In the genomic region with DNA sequence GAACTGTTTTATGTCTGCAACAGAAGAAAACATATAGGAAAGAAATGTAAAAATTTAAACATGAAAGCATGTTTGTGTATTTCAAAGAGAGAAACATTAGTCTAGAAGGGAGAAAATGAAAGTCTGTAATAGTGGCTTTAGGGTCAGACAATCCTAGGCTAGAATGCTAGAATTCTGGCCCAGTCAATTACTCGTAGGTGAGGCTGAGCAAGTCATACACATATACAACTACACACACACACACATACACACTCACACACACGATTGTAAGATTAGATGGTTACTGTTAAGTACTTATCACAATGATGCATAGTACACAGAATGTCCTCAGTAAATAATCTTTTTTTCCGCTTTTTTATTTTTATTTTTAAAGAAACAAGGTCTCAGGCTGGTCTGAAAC, we compare ENCODE assay signal across 24 cellular contexts. TPM values are rescaled to one million over a fixed set of nuclear protein-coding genes. Genes with fewer than 3 reads are reported as not detected.
A peak's percentile ranks its signal among the peaks of the same experiment; 100 is the strongest.
DNase-seq lines count a peak whose midpoint lies in the region; ATAC-seq and TF ChIP-seq lines count a peak whose summit lies in the region.
"Had no signal": no experiment of that assay in that cellular context is flagged by ENCODE, and none has a peak within 500 bp of the region (broad histone marks: within the 10 kb centered on the region; RNA-seq: fewer than 3 reads in every experiment).

No MANE protein-coding gene starts in this region.

- no peak for ATAC-seq in CD8-positive, alpha-beta T cell
- ATAC-seq in IMR-90 (ENCODE audit: low read depth), result peak; percentile 41
- no peak for ATAC-seq in natural killer cell
- ATAC-seq in GM18868 (IDR thresholded peaks at IDR 0.05; ENCODE audit: unreplicated experiment), result no peak
- no peak for ATAC-seq in HG03175 (IDR thresholded peaks at IDR 0.05; ENCODE audit: unreplicated experiment)
- ATAC-seq: left ventricle myocardium superior, WTC11 had no signal

- H4K8ac ChIP-seq in IMR-90 (ENCODE audit: low read depth in 2 of 2, low read length in 2 of 2), result no peak overlapping the region

- no peak overlapping the region for H3K23ac ChIP-seq in IMR-90 (ENCODE audit: low read depth, low read length)

- POLR2A ChIA-PET in CD8-positive, alpha-beta T cell (lab: Charles Lee), result interaction anchor here (0.9 to 4.5 kb wide), 4 partner anchors 11 to 187 kb away, joined by 3 to 47 read pairs (median 3); a partner anchor contains a TSS
- POLR2A ChIA-PET in IMR-90 (lab: Charles Lee; ENCODE audit: unreplicated experiment), result no interaction called here

- peaks cover 3% of the 10 kb centered on the region for H3K36me3 Mint-ChIP-seq in CD8-positive, alpha-beta T cell
- H3K36me3 Mint-ChIP-seq in natural killer cell, result no peaks in the 10 kb centered on the region
- no peaks in the 10 kb centered on the region for H3K36me3 Mint-ChIP-seq in progenitor cell of endocrine pancreas (ENCODE audit: insufficient read depth)
- H3K36me3 Mint-ChIP-seq: activated CD4-positive, alpha-beta memory T cell treated with anti-CD3 and anti-CD28 coated beads for 36 hours; WTC11 had no signal

- no peak overlapping the region for H3K56ac ChIP-seq in IMR-90 (ENCODE audit: extremely low read depth, insufficient read depth, low read length)

- no peak overlapping the region for H3K4ac ChIP-seq in IMR-90 (ENCODE audit: low read depth, low read length)

- H2BK120ac ChIP-seq in IMR-90 (ENCODE audit: low read depth, low read length), result no peak overlapping the region

- H3K79me1 ChIP-seq in IMR-90 (ENCODE audit: low read depth in 1 of 2, low read length in 2 of 2), result no peaks in the 10 kb centered on the region

- H3K9ac ChIP-seq in IMR-90 (ENCODE audit: low read depth, low read length), result no peak overlapping the region
- H3K9ac ChIP-seq in adipocyte (ENCODE audit: low read length), result peak overlapping the region; percentile 16

- whole genome bisulfite sequencing in IMR-90 (ENCODE audit: extremely low coverage in 2 of 2, insufficient read length in 1 of 2), 2 experiments, result no CpG with 5 or more reads among the region's 3 CpGs

- no peak for TF ChIP-seq POLR2A in IMR-90 (IDR thresholded peaks at IDR 0.05; ENCODE audit: low read depth, low read length)

- no peak for TF ChIP-seq RAD21 in IMR-90 (IDR thresholded peaks at IDR 0.05; ENCODE audit: low read length)

- intact Hi-C loops in CD8-positive, alpha-beta T cell (cut with DNase I, micrococcal nuclease), result loop anchor here (5.0 to 10.0 kb wide), 2 partner anchors 47 to 76 kb away; a partner anchor contains a TSS
- intact Hi-C loops in IMR-90 (cut with micrococcal nuclease) (no loop called here), natural killer cell (cut with micrococcal nuclease) (no loop called here)

- H3K4me1 Mint-ChIP-seq in CD8-positive, alpha-beta T cell (ENCODE audit: low read depth), result peaks cover 75% of the 10 kb centered on the region
- H3K4me1 Mint-ChIP-seq in natural killer cell, result peaks cover 36 to 37% of the 10 kb centered on the region in 2 donors
- peaks cover 8% of the 10 kb centered on the region for H3K4me1 Mint-ChIP-seq in progenitor cell of endocrine pancreas (ENCODE audit: low read depth)
- H3K4me1 Mint-ChIP-seq: WTC11 had no signal

- peaks cover 62% of the 10 kb centered on the region for H3K4me1 ChIP-seq in CD8-positive, alpha-beta T cell (ENCODE audit: insufficient read depth, low read length)
- peaks cover 14% of the 10 kb centered on the region for H3K4me1 ChIP-seq in IMR-90 (ENCODE audit: control insufficient read depth, insufficient read depth, low read length)
- H3K4me1 ChIP-seq in adipocyte (ENCODE audit: control insufficient read depth, insufficient read depth, low read length), result peaks cover 60% of the 10 kb centered on the region

- H2AK9ac ChIP-seq in IMR-90 (replicated peaks; ENCODE audit: low read depth, low read length, poor library complexity), result no peak overlapping the region

- H3K27me3 ChIP-seq in CD8-positive, alpha-beta T cell (ENCODE audit: insufficient read depth, low read length), result no peaks in the 10 kb centered on the region
- H3K27me3 ChIP-seq in IMR-90 (ENCODE audit: control insufficient read depth, insufficient read depth, low read length), result peaks cover 4% of the 10 kb centered on the region
- H3K27me3 ChIP-seq in adipocyte (replicated peaks; ENCODE audit: control insufficient read depth, insufficient read depth, low read length), result no peaks in the 10 kb centered on the region
- H3K27me3 ChIP-seq: transverse colon had no signal

- H3K4me3 ChIP-seq in CD8-positive, alpha-beta T cell (ENCODE audit: low read depth, low read length), result no peak overlapping the region
- H3K4me3 ChIP-seq in IMR-90 (ENCODE audit: insufficient read depth, low read depth, low read length), result no peak overlapping the region
- no peak overlapping the region for H3K4me3 ChIP-seq in adipocyte (ENCODE audit: low read length)
- H3K4me3 ChIP-seq: SK-N-MC, smooth muscle cell, transverse colon had no signal

- no peak overlapping the region for H2BK20ac ChIP-seq in IMR-90 (ENCODE audit: low read depth, low read length)

- no peak overlapping the region for H2BK15ac ChIP-seq in IMR-90 (ENCODE audit: low read depth, low read length)

- no peak overlapping the region for H2AFZ ChIP-seq in IMR-90 (replicated peaks; ENCODE audit: low read length, poor library complexity)

- H2BK5ac ChIP-seq in IMR-90 (ENCODE audit: low read depth, low read length, poor library complexity, severe bottlenecking), result no peak overlapping the region

- no peak overlapping the region for H3K27ac ChIP-seq in CD8-positive, alpha-beta T cell (ENCODE audit: low read depth, low read length)
- H3K27ac ChIP-seq in IMR-90 (ENCODE audit: insufficient read depth, low read length), result peak overlapping the region; percentile 54; the same call in 1 of the 2 replicates
- H3K27ac ChIP-seq: SK-N-MC had no signal

- 0 out of 2 replicates have a peak overlapping the region, but pooled peaks have one; percentile 46 for H3K14ac ChIP-seq in IMR-90 (replicated peaks; ENCODE audit: low read depth, low read length)

- no TSS peak for BruUV-seq in IMR-90 (replicated peaks; lab: Mats Ljungman, UMichigan)

- dilution Hi-C loops in IMR-90 (cut with HindIII; ENCODE audit: low sequenced_read_pairs, unreplicated experiment), result no loop called here

- DNase-seq in CD8-positive, alpha-beta T cell, result no peak
- peak; percentile 11 for DNase-seq in IMR-90
- peak; percentile 31 for DNase-seq in adipocyte (ENCODE audit: low read depth)
- no peak for DNase-seq in natural killer cell
- DNase-seq in progenitor cell of endocrine pancreas (ENCODE audit: low spot score, unreplicated experiment), result no peak
- DNase-seq in NCI-H69 (lab: John Stamatoyannopoulos, UW), result no peak
- DNase-seq: activated CD4-positive, alpha-beta memory T cell treated with anti-CD3 and anti-CD28 coated beads for 36 hours; activated naive CD4-positive, alpha-beta T cell treated with anti-CD3 and anti-CD28 coated beads for 36 hours; DMS79 treated with DMSO at 0.1 percent for 48 hours; foreskin fibroblast; HFFc6; left ventricle myocardium superior; NCI-H1417 treated with DMSO at 0.1 percent for 48 hours; NCI-H446 treated with DMSO at 0.1 percent for 48 hours; nucleus accumbens; RPMI8226; stimulated activated CD4-positive, alpha-beta T cell treated with anti-CD3 and anti-CD28 coated beads, Interleukin-2, amount 100 ng/mL, for 48 hours; stimulated activated naive CD4-positive, alpha-beta T cell treated with Interleukin-2 at 50 U/mL for 16 hours; transverse colon had no signal

- no peak overlapping the region for H4K91ac ChIP-seq in IMR-90 (ENCODE audit: insufficient read depth, low read depth, low read length)

- H3K27me3 Mint-ChIP-seq in CD8-positive, alpha-beta T cell (ENCODE audit: low read depth), result no peaks in the 10 kb centered on the region
- H3K27me3 Mint-ChIP-seq in natural killer cell (ENCODE audit: low read depth in 2 of 2), result no peaks in the 10 kb centered on the region
- no peaks in the 10 kb centered on the region for H3K27me3 Mint-ChIP-seq in progenitor cell of endocrine pancreas
- H3K27me3 Mint-ChIP-seq: activated CD4-positive, alpha-beta memory T cell treated with anti-CD3 and anti-CD28 coated beads for 36 hours had no signal

- H2AK5ac ChIP-seq in IMR-90 (ENCODE audit: low read depth, low read length), result no peak overlapping the region

- H4K5ac ChIP-seq in IMR-90 (ENCODE audit: low read depth, low read length), result no peak overlapping the region

- H3K27ac Mint-ChIP-seq in CD8-positive, alpha-beta T cell, result peak overlapping the region; percentile 96
- H3K27ac Mint-ChIP-seq in natural killer cell, result peak overlapping the region; percentile 83 to 86
- no peak overlapping the region for H3K27ac Mint-ChIP-seq in progenitor cell of endocrine pancreas
- H3K27ac Mint-ChIP-seq: activated naive CD4-positive, alpha-beta T cell treated with anti-CD3 and anti-CD28 coated beads for 36 hours; HFFc6; WTC11 had no signal

- H3K4me3 Mint-ChIP-seq in CD8-positive, alpha-beta T cell, result no peak overlapping the region
- H3K4me3 Mint-ChIP-seq in natural killer cell (no peak overlapping the region), progenitor cell of endocrine pancreas (ENCODE audit: low read depth) (no peak overlapping the region)
- H3K4me3 Mint-ChIP-seq: activated CD4-positive, alpha-beta memory T cell treated with anti-CD3 and anti-CD28 coated beads for 36 hours; activated naive CD4-positive, alpha-beta T cell treated with anti-CD3 and anti-CD28 coated beads for 36 hours; HFFc6; WTC11 had no signal

- H4K20me1 ChIP-seq in IMR-90 (ENCODE audit: insufficient read depth, low read length), result no peaks in the 10 kb centered on the region; the same call in 1 of the 2 replicates

- H3K18ac ChIP-seq in IMR-90 (ENCODE audit: low read depth, low read length), result peak overlapping the region; percentile 54

- no peaks in the 10 kb centered on the region for H3K9me3 ChIP-seq in CD8-positive, alpha-beta T cell (ENCODE audit: low read length)
- H3K9me3 ChIP-seq in IMR-90 (ENCODE audit: control insufficient read depth, insufficient read depth, low read length), result peaks cover 2% of the 10 kb centered on the region; the same call in 1 of the 2 replicates
- H3K9me3 ChIP-seq in adipocyte (ENCODE audit: control insufficient read depth, low read length), result no peaks in the 10 kb centered on the region
- H3K9me3 ChIP-seq: transverse colon had no signal

- H3K9me1 ChIP-seq in IMR-90 (ENCODE audit: insufficient read depth, low read length), result no peaks in the 10 kb centered on the region

- H3K9me3 Mint-ChIP-seq in CD8-positive, alpha-beta T cell, result no peaks in the 10 kb centered on the region
- no peaks in the 10 kb centered on the region for H3K9me3 Mint-ChIP-seq in natural killer cell
- no peaks in the 10 kb centered on the region for H3K9me3 Mint-ChIP-seq in progenitor cell of endocrine pancreas (ENCODE audit: low read depth)
- H3K9me3 Mint-ChIP-seq: activated CD4-positive, alpha-beta memory T cell treated with anti-CD3 and anti-CD28 coated beads for 36 hours; activated naive CD4-positive, alpha-beta T cell treated with anti-CD3 and anti-CD28 coated beads for 36 hours; HFFc6; WTC11 had no signal

- CTCF ChIA-PET in CD8-positive, alpha-beta T cell (lab: Charles Lee), result no interaction called here
- CTCF ChIA-PET in IMR-90 (lab: Yijun Ruan, JAX), result no interaction called here

- no peak for TF ChIP-seq CTCF in CD8-positive, alpha-beta T cell (IDR thresholded peaks at IDR 0.05)
- no peak for TF ChIP-seq CTCF in IMR-90 (conservative IDR thresholded peaks at IDR 0.05; ENCODE audit: low read depth, low read length)
- TF ChIP-seq CTCF in natural killer cell (IDR thresholded peaks at IDR 0.05), result no peak
- TF ChIP-seq CTCF in progenitor cell of endocrine pancreas (IDR thresholded peaks at IDR 0.05; ENCODE audit: unreplicated experiment), result no peak

- no peaks in the 10 kb centered on the region for H3K36me3 ChIP-seq in CD8-positive, alpha-beta T cell (ENCODE audit: insufficient read depth, low read length)
- no peaks in the 10 kb centered on the region for H3K36me3 ChIP-seq in IMR-90 (ENCODE audit: control insufficient read depth, insufficient read depth, low read length)
- H3K36me3 ChIP-seq in adipocyte (ENCODE audit: control insufficient read depth, insufficient read depth, low read length, severe bottlenecking), result no peaks in the 10 kb centered on the region
- H3K36me3 ChIP-seq: transverse colon had no signal

- in situ Hi-C loops in IMR-90 (cut with MboI; ENCODE audit: low sequenced_read_pairs), result no loop called here

- peak overlapping the region; percentile 65; the same call in 1 of the 2 replicates for H3K4me2 ChIP-seq in IMR-90 (ENCODE audit: low read depth, low read length)
- H3K4me2 ChIP-seq: smooth muscle cell had no signal

RNA-seq across cellular contexts. Expression of a gene that starts 37.7 kb away (rescaled TPM):
- total RNA-seq in CD8-positive, alpha-beta T cell, result 10 to 100 TPM; 95.5 to 97.4 TPM
- total RNA-seq in IMR-90 (2012; rRNA removed), result 26.7 and 34.2 TPM in 2 replicates
- 16.2 and 19.2 TPM in 2 replicates for polyA plus RNA-seq in IMR-90 (2012; rRNA removed)
- 7.3 and 12.7 TPM in 2 replicates for polyA plus RNA-seq in IMR-90 (2012; cell fraction: cytosol; rRNA removed)
- polyA plus RNA-seq in IMR-90 (2012; cell fraction: nucleus; rRNA removed; ENCODE audit: low replicate concordance), result 84.8 and 142 TPM in 2 replicates
- total RNA-seq in natural killer cell, result 100 to 1,000 TPM; 161 to 190 (median 161) TPM
- total RNA-seq in progenitor cell of endocrine pancreas, result 65.0 and 69.1 TPM in 2 replicates

RNA-seq across cellular contexts. Expression of a gene that starts 47.5 kb away (rescaled TPM):
- total RNA-seq in CD8-positive, alpha-beta T cell, result 100 to 1,000 TPM; 125 to 134 TPM
- total RNA-seq in IMR-90 (2012; rRNA removed), result 14.4 and 25.6 TPM in 2 replicates
- polyA plus RNA-seq in IMR-90 (2012; rRNA removed), result 4.6 and 7.2 TPM in 2 replicates
- 1.9 and 2.1 TPM in 2 replicates for polyA plus RNA-seq in IMR-90 (2012; cell fraction: cytosol; rRNA removed)
- polyA plus RNA-seq in IMR-90 (2012; cell fraction: nucleus; rRNA removed; ENCODE audit: low replicate concordance), result 2.1 and 7.3 TPM in 2 replicates
- 10 to 100 TPM; 10.2 to 23.3 (median 20.5) TPM for total RNA-seq in natural killer cell
- total RNA-seq in progenitor cell of endocrine pancreas, result 13.5 and 13.9 TPM in 2 replicates

Comparison
In these comparisons a context has a peak if more than half of its experiments do, and no peak if none do; other contexts are left out.
1. DNase-seq: peak in IMR-90 (single experiment) and adipocyte (single experiment); none in CD8-positive, alpha-beta T cell (0 of 7), natural killer cell (single experiment), progenitor cell of endocrine pancreas (single experiment) and NCI-H69 (single experiment).
2. intact Hi-C loops: an anchor here in CD8-positive, alpha-beta T cell (5.0 to 10.0 kb wide); none called in IMR-90 and natural killer cell.